8 cellular contexts compared by ENCODE assay signal in genomic region chr16:85554791-85555548, GRCh38. TPM values are rescaled to one million over a fixed set of nuclear protein-coding genes. Genes with fewer than 3 reads are reported as not detected.
DNase-seq lines count a peak whose midpoint lies in the region; ATAC-seq and TF ChIP-seq lines count a peak whose summit lies in the region.

No MANE protein-coding gene starts in this region.

- H2AFZ ChIP-seq in hepatocyte = peak overlapping the region; percentile 55

- H3K4me2 ChIP-seq in hepatocyte = peak overlapping the region; percentile 94

- peaks cover 28% of the 10 kb centered on the region for H3K79me2 ChIP-seq in hepatocyte

- H3K4me3 ChIP-seq in HUES6 (ENCODE audit: low read depth, low read length) = peak overlapping the region; percentile 83
- peak overlapping the region; percentile 90 for H3K4me3 ChIP-seq in hepatocyte
- peak overlapping the region; percentile 77 to 80 (median 79) for H3K4me3 ChIP-seq in skeletal muscle tissue (ENCODE audit: low read length in 3 of 3)

- H3K27me3 Mint-ChIP-seq in T-helper 1 cell treated with Interleukin-12 subunit alpha and Interleukin-12 subunit beta and Interleukin-4 antibody, amounts not matched to agents 30 μg/mL and 1 μg/mL, for 36 hours (ENCODE audit: low read depth) = peaks cover 15% of the 10 kb centered on the region

- H3K9me3 Mint-ChIP-seq in T-helper 1 cell treated with Interleukin-12 subunit alpha and Interleukin-12 subunit beta and Interleukin-4 antibody, amounts not matched to agents 30 μg/mL and 1 μg/mL, for 36 hours = no peaks in the 10 kb centered on the region

- H3K36me3 ChIP-seq in HUES6 (ENCODE audit: control insufficient read depth, insufficient read depth, low read length) (no peaks in the 10 kb centered on the region), hepatocyte (replicated peaks; ENCODE audit: insufficient read depth, low read depth) (no peaks in the 10 kb centered on the region), skeletal muscle tissue (ENCODE audit: control insufficient read depth in 3 of 3, insufficient read depth in 3 of 3, low read length in 3 of 3) (no peaks in the 10 kb centered on the region)

- no peak for TF ChIP-seq CTCF in hepatocyte (IDR thresholded peaks at IDR 0.05; ENCODE audit: poor library complexity)

- DNase-seq in CD1c-positive myeloid dendritic cell (ENCODE audit: extremely low spot score) (peak; percentile 65), anterior cingulate cortex (lab: John Stamatoyannopoulos, UW) (peak in 33 of 58 donors; percentile 4 to 74 (median 40)), hepatocyte (ENCODE audit: low spot score) (peak; percentile 72), NCI-H82 (lab: John Stamatoyannopoulos, UW) (no peak)

- H4K20me1 ChIP-seq in hepatocyte (ENCODE audit: insufficient read depth, poor library complexity, severe bottlenecking) = peaks cover 15% of the 10 kb centered on the region

- no peak for ATAC-seq in GM18517 (IDR thresholded peaks at IDR 0.05; ENCODE audit: unreplicated experiment)

- peaks cover 4% of the 10 kb centered on the region for H3K36me3 Mint-ChIP-seq in T-helper 1 cell treated with Interleukin-12 subunit alpha and Interleukin-12 subunit beta and Interleukin-4 antibody, amounts not matched to agents 30 μg/mL and 1 μg/mL, for 36 hours (ENCODE audit: low read depth)

- peaks cover 24% of the 10 kb centered on the region for H3K4me1 Mint-ChIP-seq in T-helper 1 cell treated with Interleukin-12 subunit alpha and Interleukin-12 subunit beta and Interleukin-4 antibody, amounts not matched to agents 30 μg/mL and 1 μg/mL, for 36 hours (ENCODE audit: low read depth)

- under 1% methylated on average over 35 of the region's 68 CpGs for WGBS in hepatocyte (ENCODE audit: low lambda C conversion rate, missing lambda C conversion rate)

- peak overlapping the region; percentile 80 for H3K9ac ChIP-seq in HUES6 (ENCODE audit: low read length)
- peak overlapping the region; percentile 65 to 79 (median 75) for H3K9ac ChIP-seq in skeletal muscle tissue (ENCODE audit: low read depth in 1 of 3, low read length in 3 of 3)

- H3K9me3 ChIP-seq in HUES6 (ENCODE audit: control insufficient read depth, insufficient read depth, low read depth, low read length) = no peaks in the 10 kb centered on the region
- no peaks in the 10 kb centered on the region for H3K9me3 ChIP-seq in hepatocyte (ENCODE audit: low read depth)
- no peaks in the 10 kb centered on the region for H3K9me3 ChIP-seq in skeletal muscle tissue (ENCODE audit: control insufficient read depth in 3 of 3, low read length in 3 of 3)

- H3K27me3 ChIP-seq in HUES6 (ENCODE audit: control insufficient read depth, insufficient read depth, low read length) (no peaks in the 10 kb centered on the region), hepatocyte (no peaks in the 10 kb centered on the region), skeletal muscle tissue (ENCODE audit: control insufficient read depth in 3 of 3, insufficient read depth in 3 of 3, low read length in 3 of 3) (no peaks in the 10 kb centered on the region)

- H3K27ac ChIP-seq in HUES6 (ENCODE audit: low read depth, low read length) (peak overlapping the region; percentile 61; the same call in 1 of the 2 replicates), hepatocyte (peak overlapping the region; percentile 87), skeletal muscle tissue (ENCODE audit: low read depth, low read length) (peak overlapping the region; percentile 82)

- H3K4me1 ChIP-seq in HUES6 (ENCODE audit: control insufficient read depth, insufficient read depth, low read length) = peaks cover 44% of the 10 kb centered on the region
- H3K4me1 ChIP-seq in hepatocyte (ENCODE audit: insufficient read depth) = peaks cover 38% of the 10 kb centered on the region
- peaks cover 43 to 52% (median 48%) of the 10 kb centered on the region in 3 donors for H3K4me1 ChIP-seq in skeletal muscle tissue (ENCODE audit: control insufficient read depth in 3 of 3, insufficient read depth in 3 of 3, low read length in 3 of 3)

- H3K9me2 ChIP-seq in hepatocyte (replicated peaks; ENCODE audit: insufficient read depth) = no peaks in the 10 kb centered on the region

- H3K27ac Mint-ChIP-seq in T-helper 1 cell treated with Interleukin-12 subunit alpha and Interleukin-12 subunit beta and Interleukin-4 antibody, amounts not matched to agents 30 μg/mL and 1 μg/mL, for 36 hours = peak overlapping the region; percentile 94

- peak overlapping the region; percentile 96 for H3K4me3 Mint-ChIP-seq in T-helper 1 cell treated with Interleukin-12 subunit alpha and Interleukin-12 subunit beta and Interleukin-4 antibody, amounts not matched to agents 30 μg/mL and 1 μg/mL, for 36 hours

RNA-seq across cellular contexts. Expression of gene GSE1, which starts 58.2 kb away (rescaled TPM):
- total RNA-seq in hepatocyte (32.8 and 43.5 TPM in 2 replicates), skeletal muscle tissue (27.7 TPM)
- polyA plus RNA-seq in hepatocyte = 27.9 and 33.1 TPM in 2 replicates
